ENCODE assay signal across 20 cellular contexts in genomic region chr10:86312701-86313270, GRCh38. TPM values are rescaled to one million over a fixed set of nuclear protein-coding genes. Genes with fewer than 3 reads are reported as not detected.
DNase-seq lines count a peak whose midpoint lies in the region; TF ChIP-seq lines count a peak whose summit lies in the region.
"Had no signal": no experiment of that assay in that cellular context is flagged by ENCODE, and none has a peak within 500 bp of the region (broad histone marks: within the 10 kb centered on the region; RNA-seq: fewer than 3 reads in every experiment).

No MANE protein-coding gene starts in this region.

- no peaks in the 10 kb centered on the region for H3K36me3 ChIP-seq in H7 (replicated peaks; ENCODE audit: control insufficient read depth, insufficient read depth, low read length)
- H3K36me3 ChIP-seq: adrenal gland, pancreas had no signal

- H3K27me3 Mint-ChIP-seq in progenitor cell of endocrine pancreas = peaks cover 43% of the 10 kb centered on the region

- no peaks in the 10 kb centered on the region for H3K9me3 Mint-ChIP-seq in progenitor cell of endocrine pancreas (ENCODE audit: low read depth)
- H3K9me3 Mint-ChIP-seq: activated CD4-positive, alpha-beta memory T cell treated with anti-CD3 and anti-CD28 coated beads for 36 hours; mesothelial cell of epicardium; natural killer cell had no signal

- H3K27ac Mint-ChIP-seq in progenitor cell of endocrine pancreas = no peak overlapping the region
- H3K27ac Mint-ChIP-seq: activated CD4-positive, alpha-beta memory T cell treated with anti-CD3 and anti-CD28 coated beads for 36 hours; CD14-positive monocyte; mesothelial cell of epicardium; natural killer cell had no signal

- H3K4me1 Mint-ChIP-seq in progenitor cell of endocrine pancreas (ENCODE audit: low read depth) = no peaks in the 10 kb centered on the region
- H3K4me1 Mint-ChIP-seq: CD14-positive monocyte, mesothelial cell of epicardium, natural killer cell had no signal

- TF ChIP-seq CTCF in progenitor cell of endocrine pancreas (IDR thresholded peaks at IDR 0.05; ENCODE audit: unreplicated experiment) = no peak

- no peaks in the 10 kb centered on the region for H3K27me3 ChIP-seq in H7 (ENCODE audit: control insufficient read depth, insufficient read depth, low read length)
- H3K27me3 ChIP-seq: adrenal gland, pancreas had no signal

- H3K4me3 Mint-ChIP-seq in progenitor cell of endocrine pancreas (ENCODE audit: low read depth) = no peak overlapping the region
- H3K4me3 Mint-ChIP-seq: activated CD4-positive, alpha-beta memory T cell treated with anti-CD3 and anti-CD28 coated beads for 36 hours; CD14-positive monocyte; mesothelial cell of epicardium; natural killer cell had no signal

- H3K36me3 Mint-ChIP-seq in progenitor cell of endocrine pancreas (ENCODE audit: insufficient read depth) = no peaks in the 10 kb centered on the region
- H3K36me3 Mint-ChIP-seq: activated CD4-positive, alpha-beta memory T cell treated with anti-CD3 and anti-CD28 coated beads for 36 hours; CD14-positive monocyte; mesothelial cell of epicardium; natural killer cell had no signal

- DNase-seq in H7 (peak; percentile 75), RPMI8226 (peak; percentile 29), globus pallidus (ENCODE audit: low spot score) (peak; percentile 63), pons (ENCODE audit: low spot score) (peak; percentile 65), islet precursor cell (no peak), progenitor cell of endocrine pancreas (ENCODE audit: low spot score, unreplicated experiment) (no peak), NCI-H748 treated with DMSO at 0.1 percent for 48 hours (lab: John Stamatoyannopoulos, UW) (no peak)
- DNase-seq: activated CD4-positive, alpha-beta memory T cell treated with anti-CD3 and anti-CD28 coated beads for 36 hours; activated CD4-positive, CD25-positive, alpha-beta regulatory T cell; activated gamma-delta T cell treated with Interleukin-2 at 50 U/mL for 16 hours; adrenal gland; cortex of kidney; GDM1; natural killer cell; NCI-H1105; NCI-H2029 treated with DMSO at 0.1 percent for 48 hours; pancreas; T-helper 9 cell had no signal

- H3K4me3 ChIP-seq in H7 (ENCODE audit: insufficient read depth, low read depth, low read length) = no peak overlapping the region
- H3K4me3 ChIP-seq: adrenal gland, pancreas had no signal

RNA-seq across cellular contexts. Expression of gene GRID1, which starts 53.8 kb away (rescaled TPM):
- 0.22 and 0.31 TPM in 2 replicates for total RNA-seq in H7 (2014; rRNA removed; shearing (Covaris generic))
- 0.22 and 0.42 TPM in 2 replicates for total RNA-seq in progenitor cell of endocrine pancreas
- total RNA-seq: activated CD4-positive, alpha-beta memory T cell treated with anti-CD3 and anti-CD28 coated beads for 36 hours; natural killer cell had no signal

Comparison
In these comparisons a context has a peak if more than half of its experiments do, and no peak if none do; other contexts are left out.
1. DNase-seq: peak in H7 (single experiment), RPMI8226 (single experiment), globus pallidus (single experiment) and pons (single experiment); none in islet precursor cell (single experiment), progenitor cell of endocrine pancreas (single experiment) and NCI-H748 treated with DMSO at 0.1 percent for 48 hours (single experiment).